21 cellular contexts compared by ENCODE assay signal in the genomic region with DNA sequence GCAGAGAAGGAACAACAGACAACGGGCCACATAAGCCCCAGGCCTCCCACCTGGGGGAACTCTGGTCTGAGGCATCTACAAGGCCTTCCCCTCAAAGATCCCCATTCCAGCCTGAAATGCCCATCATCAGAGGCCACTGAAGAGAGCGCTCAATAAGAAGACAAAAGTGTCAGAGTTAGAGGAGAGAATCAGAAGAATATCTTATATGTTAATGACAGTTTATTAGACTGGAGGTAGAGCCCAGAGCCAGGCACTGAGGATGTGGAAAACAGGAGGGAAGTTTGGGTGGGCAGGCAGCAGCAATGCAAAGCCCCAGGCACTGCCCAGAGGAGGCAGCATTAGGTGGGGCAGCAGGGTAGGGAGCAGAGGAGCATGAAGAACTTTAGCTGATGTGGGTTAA. TPM values are rescaled to one million over a fixed set of nuclear protein-coding genes. Genes with fewer than 3 reads are reported as not detected.
DNase-seq lines count a peak whose midpoint lies in the region; ATAC-seq, FAIRE-seq and TF ChIP-seq lines count a peak whose summit lies in the region.
"Had no signal": no experiment of that assay in that cellular context is flagged by ENCODE, and none has a peak within 500 bp of the region (broad histone marks: within the 10 kb centered on the region; RNA-seq: fewer than 3 reads in every experiment).

No MANE protein-coding gene starts in this region.

- dilution Hi-C loops in IMR-90 (cut with HindIII; ENCODE audit: low sequenced_read_pairs, unreplicated experiment): no loop called here

- H3K36me3 Mint-ChIP-seq in H9 (ENCODE audit: insufficient read depth in 1 of 3, low read depth in 3 of 3) (no peaks in the 10 kb centered on the region), endodermal cell (ENCODE audit: low read depth) (no peaks in the 10 kb centered on the region), neural crest cell (ENCODE audit: low read depth) (no peaks in the 10 kb centered on the region)
- H3K36me3 Mint-ChIP-seq: CD4-positive, CD25-positive, alpha-beta regulatory T cell; CD8-positive, alpha-beta memory T cell had no signal

- H3K36me3 ChIP-seq in IMR-90 (ENCODE audit: control insufficient read depth, insufficient read depth, low read length): no peaks in the 10 kb centered on the region
- no peaks in the 10 kb centered on the region for H3K36me3 ChIP-seq in endodermal cell (ENCODE audit: control insufficient read depth, insufficient read depth, low read length)
- H3K36me3 ChIP-seq in kidney (ENCODE audit: control insufficient read depth in 1 of 2, insufficient read depth in 2 of 2, low read length in 2 of 2): no peaks in the 10 kb centered on the region
- H3K36me3 ChIP-seq: BE2C, HAP-1 had no signal

- H3K79me2 ChIP-seq in H9 (ENCODE audit: insufficient read depth, low read length): no peaks in the 10 kb centered on the region

- H2BK120ac ChIP-seq in H9 (ENCODE audit: low read depth, low read length, poor library complexity, severe bottlenecking) (no peak overlapping the region), IMR-90 (ENCODE audit: low read depth, low read length) (peak overlapping the region; percentile 97)

- WGBS in H9 (ENCODE audit: extremely low coverage, insufficient read length, low lambda C conversion rate): no CpG with 5 or more reads among the region's 2 CpGs
- 100% methylated on average over 1 of the region's 2 CpGs; no CpG with 5 or more reads in 1 of the 2 experiments for WGBS in IMR-90 (ENCODE audit: extremely low coverage in 2 of 2, insufficient read length in 1 of 2), 2 experiments
- 80% methylated on average over 2 of the region's 2 CpGs for WGBS in endodermal cell (ENCODE audit: insufficient coverage in 1 of 2, insufficient read length in 1 of 2), 2 experiments

- no peaks in the 10 kb centered on the region for H3K9me3 ChIP-seq in H9 (ENCODE audit: control insufficient read depth, low read depth, low read length)
- H3K9me3 ChIP-seq in IMR-90 (ENCODE audit: control insufficient read depth, insufficient read depth, low read length): no peaks in the 10 kb centered on the region
- no peaks in the 10 kb centered on the region for H3K9me3 ChIP-seq in endodermal cell (ENCODE audit: control insufficient read depth, low read length)
- H3K9me3 ChIP-seq in kidney (ENCODE audit: control insufficient read depth in 1 of 2, low read length in 2 of 2): no peaks in the 10 kb centered on the region
- H3K9me3 ChIP-seq: BE2C, HAP-1 had no signal

- H2BK15ac ChIP-seq in H9 (ENCODE audit: low read depth, low read length): no peak overlapping the region
- H2BK15ac ChIP-seq in IMR-90 (ENCODE audit: low read depth, low read length): 0 out of 3 replicates have a peak overlapping the region, but pooled peaks have one; percentile 63

- intact Hi-C loops in IMR-90 (cut with micrococcal nuclease) (no loop called here), kidney (cut with DNase I) (no loop called here)

- ATAC-seq in IMR-90 (ENCODE audit: low read depth): no peak
- ATAC-seq: GM12878, HepG2 had no signal

- H2AFZ ChIP-seq in H9 (ENCODE audit: low read length) (no peak overlapping the region), IMR-90 (replicated peaks; ENCODE audit: low read length, poor library complexity) (no peak overlapping the region)

- H4K20me1 ChIP-seq in H9 (ENCODE audit: control insufficient read depth, insufficient read depth, insufficient read length) (no peaks in the 10 kb centered on the region), IMR-90 (ENCODE audit: insufficient read depth, low read length) (peaks cover 4% of the 10 kb centered on the region; the same call in 1 of the 2 replicates)

- H4K8ac ChIP-seq in H9 (replicated peaks; ENCODE audit: insufficient read length, low read depth, low read length): no peak overlapping the region
- H4K8ac ChIP-seq in IMR-90 (ENCODE audit: low read depth in 2 of 2, low read length in 2 of 2): peak overlapping the region in 1 of 2 experiments; percentile 25; a peak in 1 of 4 replicates

- POLR2A ChIA-PET in IMR-90 (lab: Charles Lee; ENCODE audit: unreplicated experiment): no interaction called here

- H2AK5ac ChIP-seq in H9 (ENCODE audit: insufficient read length, low read length): no peak overlapping the region
- peak overlapping the region; percentile 81 for H2AK5ac ChIP-seq in IMR-90 (ENCODE audit: low read depth, low read length)

- no TSS peak for BruUV-seq in IMR-90 (replicated peaks; lab: Mats Ljungman, UMichigan)

- H2BK20ac ChIP-seq in H9 (ENCODE audit: low read depth, low read length, poor library complexity, severe bottlenecking) (no peak overlapping the region), IMR-90 (ENCODE audit: low read depth, low read length) (peak overlapping the region; percentile 72; the same call in 1 of the 2 replicates)

- H3K4me1 ChIP-seq in H9 (ENCODE audit: insufficient read depth, low read length) (0 out of 2 replicates have a peak, but pooled peaks cover 2% of the 10 kb centered on the region), IMR-90 (ENCODE audit: control insufficient read depth, insufficient read depth, low read length) (peaks cover 13% of the 10 kb centered on the region), endodermal cell (ENCODE audit: control insufficient read depth, insufficient read depth, low read length) (no peaks in the 10 kb centered on the region), kidney (ENCODE audit: control insufficient read depth in 1 of 2, insufficient read depth in 1 of 2, low read depth in 1 of 2, low read length in 2 of 2) (no peaks in the 10 kb centered on the region)
- H3K4me1 ChIP-seq: BE2C had no signal

- H3K4me2 ChIP-seq in H9 (ENCODE audit: insufficient read depth, insufficient read length, low read length) (no peak overlapping the region), IMR-90 (ENCODE audit: low read depth, low read length) (no peak overlapping the region)

- H3K27ac Mint-ChIP-seq in H9 (no peak overlapping the region), endodermal cell (no peak overlapping the region), neural crest cell (ENCODE audit: unreplicated experiment) (no peak overlapping the region)
- H3K27ac Mint-ChIP-seq: CD4-positive, CD25-positive, alpha-beta regulatory T cell; CD8-positive, alpha-beta memory T cell had no signal

- no peak for TF ChIP-seq POLR2A in IMR-90 (IDR thresholded peaks at IDR 0.05; ENCODE audit: low read depth, low read length)

- CTCF ChIA-PET in IMR-90 (lab: Yijun Ruan, JAX): no interaction called here

- H3K4me3 ChIP-seq in IMR-90 (ENCODE audit: insufficient read depth, low read depth, low read length) (no peak overlapping the region), endodermal cell (ENCODE audit: low read length) (no peak overlapping the region), kidney (ENCODE audit: low read length in 2 of 2) (no peak overlapping the region)
- H3K4me3 ChIP-seq: GM12878, HAP-1 had no signal

- no peak overlapping the region for H2BK5ac ChIP-seq in H9 (ENCODE audit: insufficient read length, low read length)
- no peak overlapping the region for H2BK5ac ChIP-seq in IMR-90 (ENCODE audit: low read depth, low read length, poor library complexity, severe bottlenecking)

- no peak overlapping the region for H3K14ac ChIP-seq in H9 (ENCODE audit: insufficient read depth, low read length)
- H3K14ac ChIP-seq in IMR-90 (replicated peaks; ENCODE audit: low read depth, low read length): 0 out of 2 replicates have a peak overlapping the region, but pooled peaks have one; percentile 55

- no peaks in the 10 kb centered on the region for H3K9me3 Mint-ChIP-seq in H9
- H3K9me3 Mint-ChIP-seq in endodermal cell: no peaks in the 10 kb centered on the region
- no peaks in the 10 kb centered on the region for H3K9me3 Mint-ChIP-seq in neural crest cell
- H3K9me3 Mint-ChIP-seq: CD8-positive, alpha-beta memory T cell had no signal

- H3K27me3 Mint-ChIP-seq in H9 (ENCODE audit: low read depth) (peaks cover 18% of the 10 kb centered on the region), endodermal cell (ENCODE audit: insufficient read depth) (peaks cover 2% of the 10 kb centered on the region), neural crest cell (ENCODE audit: low read depth) (no peaks in the 10 kb centered on the region)

- H3K4me1 Mint-ChIP-seq in H9 (peaks cover 10 to 13% of the 10 kb centered on the region in 2 experiments), endodermal cell (peaks cover 3% of the 10 kb centered on the region), neural crest cell (peaks cover 9% of the 10 kb centered on the region)

- no peak overlapping the region for H3T11ph ChIP-seq in H9 (ENCODE audit: low read length)

- FAIRE-seq in kidney (lab: Jason Lieb, UNC): no peak
- FAIRE-seq: A204.1, GM12878, HepG2 had no signal

- H4K5ac ChIP-seq in H9 (ENCODE audit: insufficient read length, low read depth, low read length) (no peak overlapping the region), IMR-90 (ENCODE audit: low read depth, low read length) (no peak overlapping the region)

- peaks cover 19% of the 10 kb centered on the region for H3K23me2 ChIP-seq in H9 (ENCODE audit: insufficient read length, low read depth, low read length, poor library complexity, severe bottlenecking)

- H3K18ac ChIP-seq in H9 (ENCODE audit: insufficient read length, low read depth, low read length) (no peak overlapping the region), IMR-90 (ENCODE audit: low read depth, low read length) (no peak overlapping the region)

- H3K4ac ChIP-seq in H9 (ENCODE audit: low read depth, low read length) (no peak overlapping the region), IMR-90 (ENCODE audit: low read depth, low read length) (peak overlapping the region; percentile 94; the same call in 1 of the 2 replicates)

- H3K79me1 ChIP-seq in H9 (ENCODE audit: insufficient read depth, low read depth, low read length, poor library complexity, severe bottlenecking): no peaks in the 10 kb centered on the region
- peaks cover 0 to 22% of the 10 kb centered on the region in 2 experiments; a peak in 3 of 4 replicates for H3K79me1 ChIP-seq in IMR-90 (ENCODE audit: low read depth in 1 of 2, low read length in 2 of 2)

- H3K9me1 ChIP-seq in IMR-90 (ENCODE audit: insufficient read depth, low read length): peaks cover 25% of the 10 kb centered on the region

- in situ Hi-C loops in IMR-90 (cut with MboI; ENCODE audit: low sequenced_read_pairs): loop anchor here (25.0 kb wide), 1 partner anchor 401 kb away; no protein-coding TSS in a partner anchor

- H3K4me3 Mint-ChIP-seq in H9 (no peak overlapping the region), endodermal cell (no peak overlapping the region), neural crest cell (peak overlapping the region; percentile 36)

- no peak for TF ChIP-seq RAD21 in IMR-90 (IDR thresholded peaks at IDR 0.05; ENCODE audit: low read length)

- no peak overlapping the region for H4K91ac ChIP-seq in H9 (ENCODE audit: insufficient read length, low read depth, low read length)
- H4K91ac ChIP-seq in IMR-90 (ENCODE audit: insufficient read depth, low read depth, low read length): 0 out of 2 replicates have a peak overlapping the region, but pooled peaks have one; percentile 77

- H3K27ac ChIP-seq in H9 (ENCODE audit: insufficient read length, low read depth, low read length) (no peak overlapping the region), IMR-90 (ENCODE audit: insufficient read depth, low read length) (no peak overlapping the region), endodermal cell (ENCODE audit: low read depth, low read length) (no peak overlapping the region), kidney (ENCODE audit: low read depth in 2 of 2, low read length in 2 of 2) (no peak overlapping the region)

- H3K23ac ChIP-seq in H9 (ENCODE audit: insufficient read length, low read depth, low read length) (no peak overlapping the region), IMR-90 (ENCODE audit: low read depth, low read length) (peak overlapping the region; percentile 51; the same call in 1 of the 2 replicates)

- no peak overlapping the region for H2AK9ac ChIP-seq in IMR-90 (replicated peaks; ENCODE audit: low read depth, low read length, poor library complexity)

- H3K27me3 ChIP-seq in H9 (ENCODE audit: insufficient read depth, low read length): no peaks in the 10 kb centered on the region
- H3K27me3 ChIP-seq in IMR-90 (ENCODE audit: control insufficient read depth, insufficient read depth, low read length): no peaks in the 10 kb centered on the region
- no peaks in the 10 kb centered on the region for H3K27me3 ChIP-seq in endodermal cell (ENCODE audit: control insufficient read depth, insufficient read depth, low read length, poor library complexity, severe bottlenecking)
- H3K27me3 ChIP-seq: BE2C had no signal

- peak; percentile 14 for DNase-seq in H9
- DNase-seq in IMR-90: no peak
- DNase-seq in endodermal cell: peak; percentile 37
- DNase-seq in neural crest cell (ENCODE audit: low read depth, low spot score): no peak
- no peak for DNase-seq in KG1 (lab: John Stamatoyannopoulos, UW)
- no peak for DNase-seq in kidney
- DNase-seq: ACHN; BE2C; C1 segment of cervical spinal cord; CD4-positive, CD25-positive, alpha-beta regulatory T cell; CD8-positive, alpha-beta memory T cell; COR-L47; DMS 273 treated with DMSO at 0.1 percent for 48 hours; DMS53; DND-41; EL; GOT3 had no signal

- no peak overlapping the region for H3K9ac ChIP-seq in H9 (ENCODE audit: extremely low read depth, insufficient read length, low read length)
- H3K9ac ChIP-seq in IMR-90 (ENCODE audit: low read depth, low read length): no peak overlapping the region
- no peak overlapping the region for H3K9ac ChIP-seq in endodermal cell (ENCODE audit: extremely low read depth, low read length, poor library complexity, severe bottlenecking)
- H3K9ac ChIP-seq in kidney (ENCODE audit: low read length in 2 of 2): no peak overlapping the region

- H3K56ac ChIP-seq in H9 (ENCODE audit: insufficient read length, low read depth, low read length) (no peak overlapping the region), IMR-90 (ENCODE audit: extremely low read depth, insufficient read depth, low read length) (no peak overlapping the region)

- no peak overlapping the region for H2BK12ac ChIP-seq in H9 (ENCODE audit: insufficient read length, low read depth, low read length)

- TF ChIP-seq CTCF in H9 (conservative IDR thresholded peaks at IDR 0.05) (no peak), IMR-90 (conservative IDR thresholded peaks at IDR 0.05; ENCODE audit: low read depth, low read length) (no peak), endodermal cell (conservative IDR thresholded peaks at IDR 0.05) (no peak), neural crest cell (conservative IDR thresholded peaks at IDR 0.05) (no peak), kidney (IDR thresholded peaks at IDR 0.05; ENCODE audit: borderline replicate concordance, extremely low read depth, insufficient read depth) (no peak)

RNA-seq across cellular contexts. Expression of a gene that starts 2.9 kb away (rescaled TPM):
- total RNA-seq in H9 (2021) (14.4 and 15.8 TPM in 2 replicates), IMR-90 (2012; rRNA removed) (25.1 and 27.5 TPM in 2 replicates), endodermal cell (10 to 100 TPM; 33.8 to 41.6 TPM), neural crest cell (46.7 and 52.6 TPM in 2 replicates), kidney (37.3 TPM)
- polyA plus RNA-seq in IMR-90 (2012; rRNA removed) (57.0 and 58.4 TPM in 2 replicates), kidney (ENCODE audit: insufficient read depth, low read depth, low replicate concordance) (41.9 TPM)
- 28.8 and 51.0 TPM in 2 replicates for polyA plus RNA-seq in IMR-90 (2012; cell fraction: cytosol; rRNA removed)
- 139 and 218 TPM in 2 replicates for polyA plus RNA-seq in IMR-90 (2012; cell fraction: nucleus; rRNA removed; ENCODE audit: low replicate concordance)
- polyA plus RNA-seq in endodermal cell (2013, experiment 1 of 2): 35.4 TPM
- 34.4 TPM for polyA plus RNA-seq in endodermal cell (2013, experiment 2 of 2)

Comparison
In these comparisons a context has a peak if more than half of its experiments do, and no peak if none do; other contexts are left out.
1. DNase-seq: peak in H9 (single experiment) and endodermal cell (single experiment); none in IMR-90 (single experiment), neural crest cell (single experiment), KG1 (single experiment) and kidney (single experiment).